ENCODE assay signal across 24 cellular contexts in the genomic region with DNA sequence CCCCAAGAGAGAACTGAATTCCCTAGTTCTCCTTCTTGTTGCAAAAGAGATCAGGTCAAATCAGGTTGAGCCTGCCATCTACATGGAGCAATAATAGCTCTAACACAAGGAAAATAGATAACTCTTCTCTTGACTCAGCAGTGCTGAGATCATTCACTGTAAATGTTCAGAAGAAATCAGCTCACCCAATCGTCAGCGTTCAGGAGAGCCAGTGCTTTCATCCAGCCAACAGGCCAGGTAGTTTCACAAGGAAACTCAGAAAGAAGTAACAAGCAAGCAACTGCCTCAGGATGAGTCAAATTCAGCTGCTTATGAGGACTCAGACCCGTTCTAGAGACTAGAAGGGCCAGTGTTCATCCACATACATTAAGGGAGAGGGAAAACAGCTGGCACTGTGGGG.
"Had no signal": no experiment of that assay in that cellular context is flagged by ENCODE, and none has a peak within 500 bp of the region (broad histone marks: within the 10 kb centered on the region; RNA-seq: fewer than 3 reads in every experiment).

No MANE protein-coding gene starts in this region.

- H3K4me3 ChIP-seq: ascending aorta, body of pancreas, MG63, Peyer's patch, SJSA1 had no signal

- H3K4me3 Mint-ChIP-seq: activated B cell treated with CpG ODN at 0.5 μM for 24 hours; activated CD4-positive, alpha-beta T cell treated with anti-CD3 and anti-CD28 coated beads, Interleukin-2, amount 10 ng/mL, durations not matched to agents 7 days and 5 days; activated CD8-positive, alpha-beta T cell treated with anti-CD3 and anti-CD28 coated beads, Interleukin-2, amount 10 ng/mL, durations not matched to agents 7 days and 5 days; activated naive CD4-positive, alpha-beta T cell treated with anti-CD3 and anti-CD28 coated beads, Interleukin-2, amount 50 U/mL, for 24 hours; activated T-cell treated with anti-CD3 and anti-CD28 coated beads, Interleukin-2, amount 50 U/mL, for 24 hours; activated T-helper 1 cell treated with anti-CD3 and anti-CD28 coated beads, Interleukin-12 subunit alpha, Interleukin-12 subunit beta, Interleukin-2, Interleukin-4 antibody, amounts not matched to agents 30 ng/mL and 10 ng/mL and 1 ng/mL, durations not matched to agents 14 hours and 24 hours and 36 hours had no signal

- H3K27me3 Mint-ChIP-seq: activated B cell treated with CpG ODN at 0.5 μM for 24 hours; activated CD4-positive, alpha-beta T cell treated with anti-CD3 and anti-CD28 coated beads, Interleukin-2, amount 10 ng/mL, durations not matched to agents 7 days and 5 days; activated naive CD4-positive, alpha-beta T cell treated with anti-CD3 and anti-CD28 coated beads, Interleukin-2, amount 50 U/mL, for 24 hours; activated T-cell treated with anti-CD3 and anti-CD28 coated beads, Interleukin-2, amount 50 U/mL, for 24 hours had no signal

- H3K27ac Mint-ChIP-seq: activated B cell treated with CpG ODN at 0.5 μM for 24 hours; activated CD4-positive, alpha-beta T cell treated with anti-CD3 and anti-CD28 coated beads, Interleukin-2, amount 10 ng/mL, durations not matched to agents 7 days and 5 days; activated CD8-positive, alpha-beta T cell treated with anti-CD3 and anti-CD28 coated beads, Interleukin-2, amount 10 ng/mL, durations not matched to agents 7 days and 5 days; activated naive CD4-positive, alpha-beta T cell treated with anti-CD3 and anti-CD28 coated beads, Interleukin-2, amount 50 U/mL, for 24 hours; activated T-cell treated with anti-CD3 and anti-CD28 coated beads, Interleukin-2, amount 50 U/mL, for 24 hours; activated T-helper 1 cell treated with anti-CD3 and anti-CD28 coated beads, Interleukin-12 subunit alpha, Interleukin-12 subunit beta, Interleukin-2, Interleukin-4 antibody, amounts not matched to agents 30 ng/mL and 10 ng/mL and 1 ng/mL, durations not matched to agents 14 hours and 24 hours and 36 hours had no signal

- H3K9me3 Mint-ChIP-seq: activated B cell treated with CpG ODN at 0.5 μM for 24 hours; activated CD4-positive, alpha-beta T cell treated with anti-CD3 and anti-CD28 coated beads, Interleukin-2, amount 10 ng/mL, durations not matched to agents 7 days and 5 days; activated naive CD4-positive, alpha-beta T cell treated with anti-CD3 and anti-CD28 coated beads, Interleukin-2, amount 50 U/mL, for 24 hours; activated T-cell treated with anti-CD3 and anti-CD28 coated beads, Interleukin-2, amount 50 U/mL, for 24 hours; activated T-helper 1 cell treated with anti-CD3 and anti-CD28 coated beads, Interleukin-12 subunit alpha, Interleukin-12 subunit beta, Interleukin-2, Interleukin-4 antibody, amounts not matched to agents 30 ng/mL and 10 ng/mL and 1 ng/mL, durations not matched to agents 14 hours and 24 hours and 36 hours had no signal

- DNase-seq: activated B cell treated with CpG ODN at 0.5 μM for 24 hours; activated CD4-positive, alpha-beta T cell treated with anti-CD3 and anti-CD28 coated beads for 1 hour; activated CD4-positive, alpha-beta T cell treated with anti-CD3 and anti-CD28 coated beads, Interleukin-2, amount 10 ng/mL, durations not matched to agents 7 days and 5 days; activated CD8-positive, alpha-beta T cell treated with anti-CD3 and anti-CD28 coated beads, Interleukin-2, amount 10 ng/mL, durations not matched to agents 7 days and 5 days; activated effector memory CD4-positive, alpha-beta T cell treated with Interleukin-2 at 50 U/mL for 16 hours; activated naive CD4-positive, alpha-beta T cell; activated T-cell treated with anti-CD3 and anti-CD28 coated beads, Interleukin-2, amount 50 U/mL, for 24 hours; amniotic stem cell; body of pancreas; central memory CD4-positive, alpha-beta T cell; MG63; NCI-H1105; NCI-H1436; NCI-H1694 treated with DMSO at 0.1 percent for 48 hours; NCI-H2029 treated with DMSO at 0.1 percent for 48 hours; NCI-H510A treated with DMSO at 0.1 percent for 48 hours; NCI-H69; Peyer's patch; SHP77; SW 1271 had no signal
